Comparison of ENCODE assay signal across 21 cellular contexts in the genomic region with DNA sequence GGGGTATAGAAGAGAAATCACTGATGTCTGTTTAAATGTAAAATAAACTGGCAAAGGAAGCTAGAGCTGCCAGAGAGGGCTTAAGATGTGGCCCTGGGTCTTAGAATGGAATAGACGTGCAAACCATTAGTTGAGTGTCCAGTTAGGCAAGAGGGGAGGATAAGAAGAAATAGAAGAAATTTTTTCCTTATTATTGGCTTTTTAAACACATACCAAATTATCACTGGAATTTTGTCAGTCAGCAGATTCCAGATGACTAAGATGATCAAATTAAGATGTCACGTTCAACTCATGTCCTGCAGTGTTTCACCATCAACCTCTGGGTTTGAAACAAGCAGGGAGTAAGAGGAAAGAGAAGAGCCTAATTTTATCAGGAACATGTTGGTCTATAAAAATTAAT.
A peak's percentile ranks its signal among the peaks of the same experiment; 100 is the strongest.
DNase-seq lines count a peak whose midpoint lies in the region; ATAC-seq and TF ChIP-seq lines count a peak whose summit lies in the region.
"Had no signal": no experiment of that assay in that cellular context is flagged by ENCODE, and none has a peak within 500 bp of the region (broad histone marks: within the 10 kb centered on the region; RNA-seq: fewer than 3 reads in every experiment).

No MANE protein-coding gene starts in this region.

- peaks cover 2% of the 10 kb centered on the region for H3K4me1 ChIP-seq in fibroblast of lung (ENCODE audit: control insufficient read depth, extremely low read depth, insufficient read depth, low read length)
- no peaks in the 10 kb centered on the region for H3K4me1 ChIP-seq in testis
- H3K4me1 ChIP-seq: BLaER1 treated with 17β-estradiol and CSF1 and Interleukin-3, amounts not matched to agents 10 nM and 100 nM; sigmoid colon; thyroid gland had no signal

- peak overlapping the region; percentile 48 for H3K4me2 ChIP-seq in fibroblast of lung (ENCODE audit: extremely low read depth, insufficient read depth, low read length)
- H3K4me2 ChIP-seq: BLaER1 treated with 17β-estradiol and CSF1 and Interleukin-3, amounts not matched to agents 10 nM and 100 nM had no signal

- no peaks in the 10 kb centered on the region for H4K20me1 ChIP-seq in fibroblast of lung (ENCODE audit: control insufficient read depth, extremely low read depth, insufficient read depth, low read length)
- H4K20me1 ChIP-seq: BLaER1 treated with 17β-estradiol and CSF1 and Interleukin-3, amounts not matched to agents 10 nM and 100 nM had no signal

- H3K4me3 ChIP-seq in fibroblast of lung (replicated peaks in 1 of 4; ENCODE audit: control extremely low read depth in 1 of 4, insufficient read depth in 1 of 4, low read depth in 3 of 4, low read length in 4 of 4) (no peak overlapping the region), testis (no peak overlapping the region)
- H3K4me3 ChIP-seq: BLaER1 treated with 17β-estradiol and CSF1 and Interleukin-3, amounts not matched to agents 10 nM and 100 nM; ovary; sigmoid colon; thyroid gland had no signal

- H3K36me3 ChIP-seq in fibroblast of lung (ENCODE audit: control insufficient read depth, insufficient read depth, low read length) = no peaks in the 10 kb centered on the region
- H3K36me3 ChIP-seq in testis (ENCODE audit: low read depth, missing control alignments) = no peaks in the 10 kb centered on the region
- H3K36me3 ChIP-seq: BLaER1 treated with 17β-estradiol and CSF1 and Interleukin-3, amounts not matched to agents 10 nM and 100 nM; ovary; sigmoid colon; thyroid gland had no signal

- no peaks in the 10 kb centered on the region for H3K79me2 ChIP-seq in fibroblast of lung (ENCODE audit: control insufficient read depth, insufficient read depth, low read length)

- intact Hi-C loops in testis (cut with DNase I; ENCODE audit: low total_unique reads) = no loop called here

- TF ChIP-seq CTCF in fibroblast of lung (conservative IDR thresholded peaks at IDR 0.05 in 1 of 2, IDR thresholded peaks at IDR 0.05 in 1 of 2; ENCODE audit: low read depth in 1 of 2, low read length in 2 of 2) (no peak), testis (IDR thresholded peaks at IDR 0.05) (no peak)

- 69% methylated on average over 2 of the region's 2 CpGs for WGBS in testis, 2 donors

- H3K27me3 ChIP-seq in fibroblast of lung (ENCODE audit: control insufficient read depth, insufficient read depth, low read length) (no peaks in the 10 kb centered on the region), testis (no peaks in the 10 kb centered on the region)
- H3K27me3 ChIP-seq: BLaER1 treated with 17β-estradiol and CSF1 and Interleukin-3, amounts not matched to agents 10 nM and 100 nM; ovary; sigmoid colon; thyroid gland had no signal

- no peak for TF ChIP-seq POLR2A in testis (IDR thresholded peaks at IDR 0.05)

- H3K9me3 ChIP-seq in fibroblast of lung (ENCODE audit: control insufficient read depth, insufficient read depth, low read depth, low read length) = no peaks in the 10 kb centered on the region
- no peaks in the 10 kb centered on the region for H3K9me3 ChIP-seq in testis
- H3K9me3 ChIP-seq: ovary, sigmoid colon, thyroid gland had no signal

- H3K27ac ChIP-seq in fibroblast of lung (ENCODE audit: insufficient read depth, low read length) = no peak overlapping the region
- H3K27ac ChIP-seq in testis = no peak overlapping the region
- H3K27ac ChIP-seq: BLaER1 treated with 17β-estradiol and CSF1 and Interleukin-3, amounts not matched to agents 10 nM and 100 nM; ovary; sigmoid colon; thyroid gland had no signal

- DNase-seq in EH (ENCODE audit: low read depth) (peak; percentile 86), SK-N-DZ (ENCODE audit: low spot score) (peak; percentile 10), fibroblast of lung (ENCODE audit: low read depth in 2 of 2) (peak; percentile 14 to 42), stromal cell of bone marrow (ENCODE audit: low read depth) (peak; percentile 34), NCI-H1105 (lab: John Stamatoyannopoulos, UW) (no peak), testis (no peak)
- DNase-seq: activated CD4-positive, alpha-beta T cell treated with anti-CD3 and anti-CD28 coated beads for 4 hours; activated CD8-positive, alpha-beta memory T cell treated with anti-CD3 and anti-CD28 coated beads, Interleukin-2, amount 10 ng/mL, durations not matched to agents 7 days and 5 days; activated naive CD8-positive, alpha-beta T cell treated with anti-CD3 and anti-CD28 coated beads for 36 hours; naive thymus-derived CD8-positive, alpha-beta T cell; NCI-H1694; NCI-H774; OCI-M1; ovary; Right ventricle myocardium superior; sigmoid colon; T-helper 1 cell; thyroid gland had no signal

- no peak overlapping the region for H2AFZ ChIP-seq in fibroblast of lung (ENCODE audit: low read length)

- no peak overlapping the region for H3K9ac ChIP-seq in fibroblast of lung (ENCODE audit: insufficient read depth, low read length)
- H3K9ac ChIP-seq: BLaER1 treated with 17β-estradiol and CSF1 and Interleukin-3, amounts not matched to agents 10 nM and 100 nM had no signal

- ATAC-seq in HG03097 (IDR thresholded peaks at IDR 0.05; ENCODE audit: low FRiP score, unreplicated experiment) = no peak
- ATAC-seq: activated CD8-positive, alpha-beta memory T cell treated with anti-CD3 and anti-CD28 coated beads, Interleukin-2, amount 10 ng/mL, durations not matched to agents 7 days and 5 days; naive thymus-derived CD8-positive, alpha-beta T cell; stimulated activated effector memory CD8-positive, alpha-beta T cell treated with anti-CD3 and anti-CD28 coated beads, Interleukin-12 subunit alpha, Interleukin-12 subunit beta, amount 100 ng/mL, for 72 hours had no signal

Comparison
In these comparisons a context has a peak if more than half of its experiments do, and no peak if none do; other contexts are left out.
1. DNase-seq: peak in EH (single experiment), SK-N-DZ (single experiment), fibroblast of lung (2 of 2) and stromal cell of bone marrow (single experiment); none in NCI-H1105 (single experiment) and testis (single experiment).